In genomic region chr7:1758417-1758858, GRCh38 we compare ENCODE assay signal across 9 cellular contexts.
DNase-seq lines count a peak whose midpoint lies in the region; ATAC-seq and TF ChIP-seq lines count a peak whose summit lies in the region.
"Had no signal": no experiment of that assay in that cellular context is flagged by ENCODE, and none has a peak within 500 bp of the region (broad histone marks: within the 10 kb centered on the region; RNA-seq: fewer than 3 reads in every experiment).

No MANE protein-coding gene starts in this region.

- H3K27ac ChIP-seq in DOHH2 (ENCODE audit: low read depth, low read length) (no peak overlapping the region), HL-60 (replicated peaks) (no peak overlapping the region), right cardiac atrium (ENCODE audit: low read length) (no peak overlapping the region)
- H3K27ac ChIP-seq: upper lobe of left lung had no signal

- no peak overlapping the region for H3K4me3 ChIP-seq in DOHH2 (ENCODE audit: low read length)
- H3K4me3 ChIP-seq in HL-60 (replicated peaks; ENCODE audit: insufficient read depth, low read length): no peak overlapping the region
- no peak overlapping the region for H3K4me3 ChIP-seq in right cardiac atrium (ENCODE audit: low read length)
- H3K4me3 ChIP-seq: upper lobe of left lung had no signal

- H3K9me3 ChIP-seq in DOHH2 (ENCODE audit: control insufficient read depth, insufficient read depth, low read length) (peaks cover 7% of the 10 kb centered on the region), right cardiac atrium (ENCODE audit: control insufficient read depth, low read length) (no peaks in the 10 kb centered on the region)

- peaks cover 14% of the 10 kb centered on the region for H3F3A ChIP-seq in DOHH2 (ENCODE audit: control insufficient read depth, insufficient read depth)

- ATAC-seq in right cardiac atrium: peak; percentile 66 to 73
- ATAC-seq in HG03342 (IDR thresholded peaks at IDR 0.05; ENCODE audit: unreplicated experiment): no peak

- no peak overlapping the region for H3K4me2 ChIP-seq in DOHH2 (ENCODE audit: low read length)

- H3K79me2 ChIP-seq in DOHH2 (ENCODE audit: control insufficient read depth, low read length): no peaks in the 10 kb centered on the region

- 21% methylated on average over 5 of the region's 5 CpGs for WGBS in right cardiac atrium

- intact Hi-C loops in right cardiac atrium (cut with DNase I): loop anchor here in 3 of 4 donors (2.0 to 10.0 kb wide), 2 partner anchors 94 kb away; no protein-coding TSS in a partner anchor

- TF ChIP-seq CTCF in DOHH2 (IDR thresholded peaks at IDR 0.05; ENCODE audit: low read depth, low read length, poor library complexity, severe bottlenecking) (peak; percentile 73), HL-60 (IDR thresholded peaks at IDR 0.05; ENCODE audit: insufficient read depth, low read length) (peak; percentile 22)

- peak in 1 of 2 experiments; percentile 9 for DNase-seq in HL-60 (ENCODE audit: low read depth in 1 of 2, low spot score in 1 of 2)
- DNase-seq in UCSD-AML1 (lab: John Stamatoyannopoulos, UW; ENCODE audit: unreplicated experiment): peak; percentile 20
- DNase-seq in right cardiac atrium: peak in 2 of 3 donors; percentile 44 to 76
- peak; percentile 6 to 23 for DNase-seq in stimulated activated CD8-positive, alpha-beta memory T cell treated with anti-CD3 and anti-CD28 coated beads, Interleukin-7, amount 100 ng/mL, for 4 hours (ENCODE audit: low read depth in 2 of 2)
- DNase-seq in AML-193 (lab: John Stamatoyannopoulos, UW): no peak
- DNase-seq in NCI-H187 treated with DMSO at 0.1 percent for 48 hours (lab: John Stamatoyannopoulos, UW): no peak

- H3K27me3 ChIP-seq in DOHH2 (ENCODE audit: control insufficient read depth, low read length) (peaks cover 45% of the 10 kb centered on the region), HL-60 (ENCODE audit: insufficient read depth, poor library complexity, severe bottlenecking) (no peaks in the 10 kb centered on the region), right cardiac atrium (ENCODE audit: control insufficient read depth, insufficient read depth) (no peaks in the 10 kb centered on the region)
- H3K27me3 ChIP-seq: upper lobe of left lung had no signal

- H3K36me3 ChIP-seq in DOHH2 (ENCODE audit: control insufficient read depth, low read length): no peaks in the 10 kb centered on the region
- H3K36me3 ChIP-seq: upper lobe of left lung had no signal

- H3K9me2 ChIP-seq in DOHH2 (replicated peaks; ENCODE audit: control insufficient read depth, low read length): no peaks in the 10 kb centered on the region

- H3K4me1 ChIP-seq in DOHH2 (ENCODE audit: control insufficient read depth, low read length): peaks cover 37% of the 10 kb centered on the region
- no peaks in the 10 kb centered on the region for H3K4me1 ChIP-seq in right cardiac atrium (ENCODE audit: control insufficient read depth, insufficient read depth, low read length)
- H3K4me1 ChIP-seq: upper lobe of left lung had no signal

- H4K20me1 ChIP-seq in DOHH2 (ENCODE audit: control insufficient read depth, insufficient read depth, low read depth, low read length): 0 out of 2 replicates have a peak, but pooled peaks cover 3% of the 10 kb centered on the region

Comparison
In these comparisons a context has a peak if more than half of its experiments do, and no peak if none do; other contexts are left out.
1. DNase-seq: peak in UCSD-AML1 (single experiment), right cardiac atrium (2 of 3) and stimulated activated CD8-positive, alpha-beta memory T cell treated with anti-CD3 and anti-CD28 coated beads, Interleukin-7, amount 100 ng/mL, for 4 hours (2 of 2); none in AML-193 (0 of 2) and NCI-H187 treated with DMSO at 0.1 percent for 48 hours (single experiment).